Comparison of ENCODE assay signal across 31 cellular contexts in genomic region chr7:45993621-45994020, GRCh38.
"Had no signal": no experiment of that assay in that cellular context is flagged by ENCODE, and none has a peak within 500 bp of the region (broad histone marks: within the 10 kb centered on the region; RNA-seq: fewer than 3 reads in every experiment).

No MANE protein-coding gene starts in this region.

- DNase-seq: colonic mucosa; effector CD8-positive, alpha-beta T cell; endodermal cell; erythroblast; esophagus squamous epithelium; hypothalamus; immature natural killer cell; mesenchymal stem cell; mucosa of descending colon; naive B cell; stimulated activated CD4-positive, alpha-beta T cell treated with anti-CD3 and anti-CD28 coated beads, Interleukin-2, amount 100 ng/mL, for 24 hours; stimulated activated CD4-positive, alpha-beta T cell treated with anti-CD3 and anti-CD28 coated beads, Interleukin-4, amount 100 ng/mL, for 24 hours; stimulated activated naive CD4-positive, alpha-beta T cell treated with Interleukin-2 at 50 U/mL for 16 hours; stomach; thyroid gland had no signal

- H3K27me3 ChIP-seq: colonic mucosa, esophagus squamous epithelium, neutrophil, right atrium auricular region, stomach, thyroid gland had no signal

- H3K4me1 Mint-ChIP-seq: immature natural killer cell; naive B cell; stimulated activated effector memory CD8-positive, alpha-beta T cell treated with anti-CD3 and anti-CD28 coated beads, Interleukin-12 subunit alpha, Interleukin-12 subunit beta, amount 100 ng/mL, for 72 hours had no signal

- H3K4me3 ChIP-seq: colonic mucosa, esophagus squamous epithelium, lung, mucosa of descending colon, right atrium auricular region, stomach, thyroid gland had no signal

- ATAC-seq: left lobe of liver; mucosa of descending colon; natural killer cell treated with Interleukin-12 subunit alpha and Interleukin-12 subunit beta and Interleukin-15 and Interleukin-18, amount 100 ng/mL, for 72 hours; sciatic nerve; stimulated activated effector memory CD8-positive, alpha-beta T cell treated with anti-CD3 and anti-CD28 coated beads, Interleukin-12 subunit alpha, Interleukin-12 subunit beta, amount 100 ng/mL, for 72 hours had no signal

- H3K27ac ChIP-seq: colonic mucosa, esophagus squamous epithelium, neutrophil, parathyroid adenoma, right atrium auricular region, stomach, thyroid gland had no signal

- H3K9me3 ChIP-seq: colonic mucosa, neutrophil, thyroid gland had no signal

- H3K4me3 Mint-ChIP-seq: dendritic cell treated with granulocyte-macrophage colony-stimulating factor and Interleukin-4, amounts not matched to agents 40 ng/mL and 50 ng/mL, for 4 days; endodermal cell; immature natural killer cell; mesothelial cell of epicardium; naive B cell; natural killer cell treated with Interleukin-12 subunit alpha and Interleukin-12 subunit beta and Interleukin-15 and Interleukin-18, amount 100 ng/mL, for 72 hours; neural crest cell; stimulated activated effector memory CD8-positive, alpha-beta T cell treated with anti-CD3 and anti-CD28 coated beads, Interleukin-12 subunit alpha, Interleukin-12 subunit beta, amount 100 ng/mL, for 72 hours; type B pancreatic cell had no signal

- H3K36me3 ChIP-seq: colonic mucosa, esophagus squamous epithelium, neutrophil, right atrium auricular region, stomach, thyroid gland had no signal

- H3K79me2 ChIP-seq: parathyroid adenoma had no signal

- H3K36me3 Mint-ChIP-seq: stimulated activated effector memory CD8-positive, alpha-beta T cell treated with anti-CD3 and anti-CD28 coated beads, Interleukin-12 subunit alpha, Interleukin-12 subunit beta, amount 100 ng/mL, for 72 hours; type B pancreatic cell had no signal

- H3K4me1 ChIP-seq: colonic mucosa, esophagus squamous epithelium, parathyroid adenoma, right atrium auricular region, thyroid gland had no signal

- H3K27me3 Mint-ChIP-seq: dendritic cell treated with granulocyte-macrophage colony-stimulating factor and Interleukin-4, amounts not matched to agents 40 ng/mL and 50 ng/mL, for 4 days; naive B cell; natural killer cell treated with Interleukin-12 subunit alpha and Interleukin-12 subunit beta and Interleukin-15 and Interleukin-18, amount 100 ng/mL, for 72 hours; type B pancreatic cell had no signal

- FAIRE-seq: endothelial cell of umbilical vein, frontal cortex, keratinocyte had no signal

- H3K9ac ChIP-seq: parathyroid adenoma had no signal

- H3K27ac Mint-ChIP-seq: dendritic cell treated with granulocyte-macrophage colony-stimulating factor and Interleukin-4, amounts not matched to agents 40 ng/mL and 50 ng/mL, for 4 days; endodermal cell; immature natural killer cell; mesothelial cell of epicardium; naive B cell; natural killer cell treated with Interleukin-12 subunit alpha and Interleukin-12 subunit beta and Interleukin-15 and Interleukin-18, amount 100 ng/mL, for 72 hours; progenitor cell of endocrine pancreas; stimulated activated effector memory CD8-positive, alpha-beta T cell treated with anti-CD3 and anti-CD28 coated beads, Interleukin-12 subunit alpha, Interleukin-12 subunit beta, amount 100 ng/mL, for 72 hours; type B pancreatic cell had no signal

- H2AFZ ChIP-seq: parathyroid adenoma had no signal
